In the genomic region with DNA sequence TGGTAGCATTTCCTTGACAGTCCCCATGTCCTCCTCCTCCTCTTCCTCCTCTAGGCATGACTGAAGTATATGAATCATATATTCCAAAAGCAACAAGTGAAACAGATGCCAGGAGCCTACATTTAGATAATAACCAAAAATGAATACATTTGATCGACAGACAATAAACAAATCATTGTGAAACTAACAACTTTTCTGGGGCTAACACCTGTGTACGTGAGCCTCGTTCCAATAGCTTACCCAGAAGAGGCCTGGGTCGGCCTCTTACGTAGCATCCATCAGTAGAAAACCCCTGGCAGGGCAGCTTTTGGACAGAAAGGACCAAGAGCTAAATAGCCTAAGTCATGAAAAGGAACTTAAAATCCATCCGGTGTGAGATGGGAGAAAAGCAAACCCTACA, we compare ENCODE assay signal across 19 cellular contexts. TPM values are rescaled to one million over a fixed set of nuclear protein-coding genes. Genes with fewer than 3 reads are reported as not detected.
A peak's percentile ranks its signal among the peaks of the same experiment; 100 is the strongest.
DNase-seq lines count a peak whose midpoint lies in the region; ATAC-seq and TF ChIP-seq lines count a peak whose summit lies in the region.
"Had no signal": no experiment of that assay in that cellular context is flagged by ENCODE, and none has a peak within 500 bp of the region (broad histone marks: within the 10 kb centered on the region; RNA-seq: fewer than 3 reads in every experiment).

No MANE protein-coding gene starts in this region.

- no peak for DNase-seq in activated CD4-positive, alpha-beta T cell treated with anti-CD3 and anti-CD28 coated beads for 36 hours
- no peak for DNase-seq in activated CD4-positive, alpha-beta T cell treated with anti-CD3 and anti-CD28 coated beads, Interleukin-2, amount 50 U/mL, for 4 hours
- no peak for DNase-seq in neuronal stem cell (ENCODE audit: low spot score)
- no peak for DNase-seq in GM10248 (ENCODE audit: extremely low spot score)
- DNase-seq in immature natural killer cell = no peak
- DNase-seq: C1 segment of cervical spinal cord; CD4-positive, alpha-beta memory T cell; COR-L47; DMS153; DND-41; GOT3; HFFc6 had no signal

- no peaks in the 10 kb centered on the region for H4K20me1 ChIP-seq in BLaER1

- H2AK5ac ChIP-seq in neuronal stem cell (ENCODE audit: low read depth, low read length) = peak overlapping the region; percentile 27

- H3K9ac ChIP-seq in BLaER1 (no peak overlapping the region), neuronal stem cell (ENCODE audit: low read depth, low read length, poor library complexity) (no peak overlapping the region)

- H3K4ac ChIP-seq in neuronal stem cell (ENCODE audit: low read length) = no peak overlapping the region

- H2BK5ac ChIP-seq in neuronal stem cell (ENCODE audit: low read length) = no peak overlapping the region

- no peak overlapping the region for H3K4me3 Mint-ChIP-seq in activated CD4-positive, alpha-beta T cell treated with anti-CD3 and anti-CD28 coated beads for 36 hours
- no peak overlapping the region for H3K4me3 Mint-ChIP-seq in immature natural killer cell
- H3K4me3 Mint-ChIP-seq: CD4-positive, alpha-beta memory T cell; HFFc6 had no signal

- H3K36me3 ChIP-seq in BLaER1 (no peaks in the 10 kb centered on the region), HEK293 (ENCODE audit: control insufficient read depth in 2 of 2, insufficient read depth in 1 of 2, low read length in 2 of 2) (no peaks in the 10 kb centered on the region), neuronal stem cell (replicated peaks in 1 of 2; ENCODE audit: control insufficient read depth in 2 of 2, insufficient read depth in 2 of 2, low read length in 2 of 2) (no peaks in the 10 kb centered on the region)
- H3K36me3 ChIP-seq: HAP-1 had no signal

- H3K4me1 ChIP-seq in BLaER1 (peaks cover 76% of the 10 kb centered on the region), HEK293 (ENCODE audit: control insufficient read depth, insufficient read depth, low read length) (peaks cover 4% of the 10 kb centered on the region; the same call in 1 of the 2 replicates), neuronal stem cell (ENCODE audit: control insufficient read depth in 2 of 2, insufficient read depth in 1 of 2, low read depth in 1 of 2, low read length in 2 of 2) (peaks cover 0 to 14% of the 10 kb centered on the region in 2 donors)
- H3K4me1 ChIP-seq: HAP-1 had no signal

- intact Hi-C loops in activated CD4-positive, alpha-beta T cell treated with anti-CD3 and anti-CD28 coated beads for 36 hours (cut with DNase I, micrococcal nuclease) = no loop called here

- TF ChIP-seq CTCF in HEK293 (tag by site-specific recombination; IDR thresholded peaks at IDR 0.05) = no peak
- no peak for TF ChIP-seq CTCF in GM10248 (IDR thresholded peaks at IDR 0.05; ENCODE audit: control extremely low read depth, extremely low read depth, low read depth, missing control alignments)

- no peak overlapping the region for H2BK12ac ChIP-seq in neuronal stem cell (ENCODE audit: low read length)

- no peaks in the 10 kb centered on the region for H3K79me1 ChIP-seq in neuronal stem cell (ENCODE audit: low read depth, low read length)

- no peaks in the 10 kb centered on the region for H3K9me3 Mint-ChIP-seq in activated CD4-positive, alpha-beta T cell treated with anti-CD3 and anti-CD28 coated beads for 36 hours (ENCODE audit: low read depth)
- H3K9me3 Mint-ChIP-seq in immature natural killer cell = no peaks in the 10 kb centered on the region
- H3K9me3 Mint-ChIP-seq: CD4-positive, alpha-beta memory T cell; HFFc6 had no signal

- POLR2A ChIA-PET in activated CD4-positive, alpha-beta T cell treated with anti-CD3 and anti-CD28 coated beads for 36 hours (lab: Charles Lee) = no interaction called here
- POLR2A ChIA-PET in HEK293 (lab: Yijun Ruan, JAX) = no interaction called here
- POLR2A ChIA-PET in GM10248 (lab: Yijun Ruan, JAX) = no interaction called here

- H3K14ac ChIP-seq in neuronal stem cell (ENCODE audit: low read length) = no peak overlapping the region

- no peak overlapping the region for H2BK120ac ChIP-seq in neuronal stem cell (ENCODE audit: low read depth, low read length)

- H3K36me3 Mint-ChIP-seq in activated CD4-positive, alpha-beta T cell treated with anti-CD3 and anti-CD28 coated beads for 36 hours (ENCODE audit: low read depth) = no peaks in the 10 kb centered on the region
- no peaks in the 10 kb centered on the region for H3K36me3 Mint-ChIP-seq in immature natural killer cell
- H3K36me3 Mint-ChIP-seq: CD4-positive, alpha-beta memory T cell had no signal

- H2AFZ ChIP-seq in neuronal stem cell (ENCODE audit: low read length) = no peak overlapping the region

- H3K4me2 ChIP-seq in BLaER1 (peak overlapping the region; percentile 79), neuronal stem cell (ENCODE audit: insufficient read depth, low read length, poor library complexity, severe bottlenecking) (no peak overlapping the region)

- H4K91ac ChIP-seq in neuronal stem cell (ENCODE audit: low read depth, low read length, poor library complexity) = no peak overlapping the region

- H3K4me1 Mint-ChIP-seq in activated CD4-positive, alpha-beta T cell treated with anti-CD3 and anti-CD28 coated beads for 36 hours = peaks cover 8% of the 10 kb centered on the region
- H3K4me1 Mint-ChIP-seq in immature natural killer cell = no peaks in the 10 kb centered on the region

- no peak overlapping the region for H3K18ac ChIP-seq in neuronal stem cell (ENCODE audit: low read length)

- H3K27ac Mint-ChIP-seq in activated CD4-positive, alpha-beta T cell treated with anti-CD3 and anti-CD28 coated beads for 36 hours = no peak overlapping the region
- no peak overlapping the region for H3K27ac Mint-ChIP-seq in immature natural killer cell
- H3K27ac Mint-ChIP-seq: HFFc6 had no signal

- no peak overlapping the region for H2BK15ac ChIP-seq in neuronal stem cell (ENCODE audit: low read length)

- CTCF ChIA-PET in activated CD4-positive, alpha-beta T cell treated with anti-CD3 and anti-CD28 coated beads for 36 hours (lab: Charles Lee) = interaction anchor here (0.6 to 1.2 kb wide), 4 partner anchors 17 to 457 kb away, joined by 3 to 4 read pairs (median 3); no protein-coding TSS in a partner anchor
- CTCF ChIA-PET in HEK293 (lab: Yijun Ruan, JAX) = interaction anchor here (0.7 to 1.0 kb wide), 3 partner anchors 15 to 842 kb away, joined by 3 to 4 read pairs (median 3); no protein-coding TSS in a partner anchor
- CTCF ChIA-PET in GM10248 (lab: Yijun Ruan, JAX) = interaction anchor here (0.7 to 1.8 kb wide), 2 partner anchors 16 to 21 kb away, joined by 4 to 8 read pairs; no protein-coding TSS in a partner anchor

- H3K4me3 ChIP-seq in BLaER1 = no peak overlapping the region
- H3K4me3 ChIP-seq in HEK293 (ENCODE audit: low read depth, low read length) = no peak overlapping the region
- no peak overlapping the region for H3K4me3 ChIP-seq in neuronal stem cell (ENCODE audit: low read length in 2 of 2)
- H3K4me3 ChIP-seq: HAP-1 had no signal

- WGBS in neuronal stem cell (ENCODE audit: extremely low coverage in 2 of 2, insufficient read length in 2 of 2, insufficient replicate concordance in 1 of 2), 2 donors = no CpG with 5 or more reads among the region's 6 CpGs

- ATAC-seq in activated CD4-positive, alpha-beta T cell treated with anti-CD3 and anti-CD28 coated beads for 36 hours = peak; percentile 57
- no peak for ATAC-seq in GM21367 (IDR thresholded peaks at IDR 0.05; ENCODE audit: unreplicated experiment)

- H3K27me3 ChIP-seq in BLaER1 = no peaks in the 10 kb centered on the region
- peaks cover 0 to 36% (median 0%) of the 10 kb centered on the region in 3 experiments for H3K27me3 ChIP-seq in neuronal stem cell (ENCODE audit: control insufficient read depth in 3 of 3, insufficient read depth in 3 of 3, low read depth in 1 of 3, low read length in 3 of 3)

- no peaks in the 10 kb centered on the region for H3K9me3 ChIP-seq in BLaER1
- no peaks in the 10 kb centered on the region for H3K9me3 ChIP-seq in HEK293 (ENCODE audit: control insufficient read depth, insufficient read depth, low read depth, low read length)
- H3K9me3 ChIP-seq in neuronal stem cell (replicated peaks in 1 of 2; ENCODE audit: control insufficient read depth in 2 of 2, insufficient read depth in 1 of 2, low read depth in 1 of 2, low read length in 2 of 2) = peaks cover 0 to 2% of the 10 kb centered on the region in 2 donors
- H3K9me3 ChIP-seq: HAP-1 had no signal

- no peak overlapping the region for H4K8ac ChIP-seq in neuronal stem cell (ENCODE audit: low read depth, low read length)

- H3K27me3 Mint-ChIP-seq in activated CD4-positive, alpha-beta T cell treated with anti-CD3 and anti-CD28 coated beads for 36 hours = peaks cover 10% of the 10 kb centered on the region
- H3K27me3 Mint-ChIP-seq in immature natural killer cell (ENCODE audit: low read depth in 3 of 3) = peaks cover 3 to 12% (median 9%) of the 10 kb centered on the region in 3 donors
- H3K27me3 Mint-ChIP-seq: B cell had no signal

- no peak overlapping the region for H3K23ac ChIP-seq in neuronal stem cell (ENCODE audit: low read depth, low read length, poor library complexity)

- peak overlapping the region; percentile 80; the same call in 1 of the 2 replicates for H3K27ac ChIP-seq in BLaER1
- H3K27ac ChIP-seq in HEK293 (ENCODE audit: extremely low read depth, low read depth, low read length) = no peak overlapping the region
- no peak overlapping the region for H3K27ac ChIP-seq in neuronal stem cell (replicated peaks; ENCODE audit: low read length)
- H3K27ac ChIP-seq: 22Rv1 had no signal

RNA-seq across cellular contexts. Expression of gene CREG2, which starts 15.3 kb away (rescaled TPM):
- total RNA-seq in activated CD4-positive, alpha-beta T cell treated with anti-CD3 and anti-CD28 coated beads for 36 hours = not detected
- polyA plus RNA-seq in neuronal stem cell (2013, experiment 1 of 2) = 0.14 TPM
- 0.14 TPM for polyA plus RNA-seq in neuronal stem cell (2013, experiment 2 of 2)
- not detected for polyA plus RNA-seq in immature natural killer cell
- total RNA-seq: B cell; CD4-positive, alpha-beta memory T cell; HFFc6 had no signal
- polyA plus RNA-seq: AG04450 had no signal
